In the genomic region with DNA sequence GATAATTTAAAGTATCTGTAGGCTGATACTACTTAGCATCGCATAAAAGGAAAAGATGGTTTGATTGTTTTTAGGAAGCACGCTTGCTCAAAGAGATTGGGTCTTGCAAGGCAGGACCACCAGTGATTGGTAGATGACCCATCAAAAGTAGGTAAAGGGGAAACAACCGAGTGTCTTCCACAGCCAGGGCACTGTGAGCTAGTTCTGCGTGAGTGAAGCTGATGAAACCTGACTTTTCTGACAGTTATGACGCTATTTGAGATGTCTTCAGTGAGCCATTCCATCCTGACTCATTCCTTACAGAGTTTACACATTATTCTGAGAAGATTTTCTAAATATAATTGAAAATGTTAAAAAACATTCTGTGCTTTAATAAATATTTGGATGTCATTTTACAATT, we compare ENCODE assay signal across 13 cellular contexts. TPM values are rescaled to one million over a fixed set of nuclear protein-coding genes. Genes with fewer than 3 reads are reported as not detected.
DNase-seq lines count a peak whose midpoint lies in the region; ATAC-seq and TF ChIP-seq lines count a peak whose summit lies in the region.
"Had no signal": no experiment of that assay in that cellular context is flagged by ENCODE, and none has a peak within 500 bp of the region (broad histone marks: within the 10 kb centered on the region; RNA-seq: fewer than 3 reads in every experiment).

No MANE protein-coding gene starts in this region.

- CTCF ChIA-PET in activated CD8-positive, alpha-beta T cell treated with anti-CD3 and anti-CD28 coated beads for 36 hours (lab: Charles Lee), result no interaction called here

- TF ChIP-seq CTCF in GM06990 (IDR thresholded peaks at IDR 0.05; ENCODE audit: insufficient read depth, low read length, poor library complexity, severe bottlenecking) (no peak), lower leg skin (IDR thresholded peaks at IDR 0.05) (no peak)
- no peak for TF ChIP-seq CTCF in activated CD8-positive, alpha-beta T cell treated with anti-CD3 and anti-CD28 coated beads for 36 hours (IDR thresholded peaks at IDR 0.05)

- H3K36me3 ChIP-seq in GM06990 (ENCODE audit: control insufficient read depth, insufficient read depth, low read length), result no peaks in the 10 kb centered on the region

- H3K4me3 Mint-ChIP-seq in activated CD8-positive, alpha-beta T cell treated with anti-CD3 and anti-CD28 coated beads for 36 hours, result no peak overlapping the region
- H3K4me3 Mint-ChIP-seq: activated T-helper 17 cell treated with anti-CD3 and anti-CD28 coated beads, Interleukin-2, amount 50 U/mL, for 72 hours had no signal

- no peaks in the 10 kb centered on the region for H3K36me3 Mint-ChIP-seq in activated CD8-positive, alpha-beta T cell treated with anti-CD3 and anti-CD28 coated beads for 36 hours (ENCODE audit: low read depth)

- H3K27me3 Mint-ChIP-seq in activated CD8-positive, alpha-beta T cell treated with anti-CD3 and anti-CD28 coated beads for 36 hours, result no peaks in the 10 kb centered on the region
- H3K27me3 Mint-ChIP-seq: activated T-helper 17 cell treated with anti-CD3 and anti-CD28 coated beads, Interleukin-2, amount 50 U/mL, for 72 hours had no signal

- TF ChIP-seq POLR2A in lower leg skin (IDR thresholded peaks at IDR 0.05), result no peak

- POLR2A ChIA-PET in activated CD8-positive, alpha-beta T cell treated with anti-CD3 and anti-CD28 coated beads for 36 hours (lab: Charles Lee), result no interaction called here

- H3K4me1 Mint-ChIP-seq in activated CD8-positive, alpha-beta T cell treated with anti-CD3 and anti-CD28 coated beads for 36 hours (ENCODE audit: low read depth), result no peaks in the 10 kb centered on the region
- H3K4me1 Mint-ChIP-seq: activated T-helper 17 cell treated with anti-CD3 and anti-CD28 coated beads, Interleukin-2, amount 50 U/mL, for 72 hours had no signal

- H3K27ac Mint-ChIP-seq in activated CD8-positive, alpha-beta T cell treated with anti-CD3 and anti-CD28 coated beads for 36 hours, result no peak overlapping the region
- H3K27ac Mint-ChIP-seq: activated T-helper 17 cell treated with anti-CD3 and anti-CD28 coated beads, Interleukin-2, amount 50 U/mL, for 72 hours had no signal

- no peaks in the 10 kb centered on the region for H3K9me3 Mint-ChIP-seq in activated CD8-positive, alpha-beta T cell treated with anti-CD3 and anti-CD28 coated beads for 36 hours
- H3K9me3 Mint-ChIP-seq: activated T-helper 17 cell treated with anti-CD3 and anti-CD28 coated beads, Interleukin-2, amount 50 U/mL, for 72 hours had no signal

- 0 out of 2 replicates have a peak overlapping the region, but pooled peaks have one; percentile 2 for H3K4me3 ChIP-seq in GM06990 (replicated peaks; ENCODE audit: low read depth, low read length)
- H3K4me3 ChIP-seq in lower leg skin (ENCODE audit: low read depth, poor library complexity, severe bottlenecking), result no peak overlapping the region

- H3K27me3 ChIP-seq in GM06990 (replicated peaks; ENCODE audit: control insufficient read depth, insufficient read depth, low read length), result no peaks in the 10 kb centered on the region

- ATAC-seq in GM21360 (IDR thresholded peaks at IDR 0.05; ENCODE audit: unreplicated experiment), result peak; percentile 78
- peak; percentile 59 for ATAC-seq in HG03025 (IDR thresholded peaks at IDR 0.05; ENCODE audit: low FRiP score, unreplicated experiment)
- ATAC-seq in activated CD8-positive, alpha-beta T cell treated with anti-CD3 and anti-CD28 coated beads for 36 hours, result no peak
- ATAC-seq: activated T-helper 17 cell treated with anti-CD3 and anti-CD28 coated beads, Interleukin-2, amount 50 U/mL, for 72 hours; esophagus mucosa; HepG2 had no signal

- peak; percentile 32 for DNase-seq in GM06990 (ENCODE audit: extremely low read depth, insufficient read length)
- peak; percentile 50 for DNase-seq in RPMI7951 (ENCODE audit: low read depth)
- no peak for DNase-seq in activated CD8-positive, alpha-beta T cell treated with anti-CD3 and anti-CD28 coated beads for 36 hours
- DNase-seq in lower leg skin (ENCODE audit: low spot score in 2 of 2), result no peak
- DNase-seq in activated CD8-positive, alpha-beta memory T cell treated with anti-CD3 and anti-CD28 coated beads, Interleukin-2, amount 50 U/mL, for 4 hours, result no peak
- DNase-seq in DMS 273 treated with DMSO at 0.1 percent for 48 hours (lab: John Stamatoyannopoulos, UW), result no peak
- DNase-seq: EL, NCI-H2171 treated with DMSO at 0.1 percent for 48 hours had no signal

- WGBS in lower leg skin, 2 donors, result 90 to 96% methylated on average over 5 of the region's 5 CpGs

- intact Hi-C loops in activated CD8-positive, alpha-beta T cell treated with anti-CD3 and anti-CD28 coated beads for 36 hours (cut with micrococcal nuclease), result no loop called here
- intact Hi-C loops in lower leg skin (cut with DNase I; ENCODE audit: low total_unique reads), result no loop called here

RNA-seq across cellular contexts. Expression of gene BASP1, which starts 49.7 kb away (rescaled TPM):
- total RNA-seq in RPMI7951 (2014; rRNA removed; shearing (Covaris generic)), result 18.7 and 23.0 TPM in 2 replicates
- under 1 TPM; 0.18 to 0.47 TPM for total RNA-seq in activated CD8-positive, alpha-beta T cell treated with anti-CD3 and anti-CD28 coated beads for 36 hours
- total RNA-seq in lower leg skin, result 10 to 100 TPM; 22.1 to 37.1 (median 26.8) TPM
- total RNA-seq: HepG2 had no signal

Comparison
In these comparisons a context has a peak if more than half of its experiments do, and no peak if none do; other contexts are left out.
1. DNase-seq: peak in GM06990 (single experiment) and RPMI7951 (single experiment); none in activated CD8-positive, alpha-beta T cell treated with anti-CD3 and anti-CD28 coated beads for 36 hours (single experiment), lower leg skin (0 of 2), activated CD8-positive, alpha-beta memory T cell treated with anti-CD3 and anti-CD28 coated beads, Interleukin-2, amount 50 U/mL, for 4 hours (single experiment) and DMS 273 treated with DMSO at 0.1 percent for 48 hours (single experiment).
2. RNA of gene BASP1, which starts 49.7 kb away (total RNA-seq): 22.1 to 37.1 TPM in lower leg skin and 18.7 to 23.0 TPM in RPMI7951; 0.18 to 0.47 TPM in activated CD8-positive, alpha-beta T cell treated with anti-CD3 and anti-CD28 coated beads for 36 hours; every median in the first group is over 10 times any median in the second.